ENCODE assay signal across 11 cellular contexts in the genomic region with DNA sequence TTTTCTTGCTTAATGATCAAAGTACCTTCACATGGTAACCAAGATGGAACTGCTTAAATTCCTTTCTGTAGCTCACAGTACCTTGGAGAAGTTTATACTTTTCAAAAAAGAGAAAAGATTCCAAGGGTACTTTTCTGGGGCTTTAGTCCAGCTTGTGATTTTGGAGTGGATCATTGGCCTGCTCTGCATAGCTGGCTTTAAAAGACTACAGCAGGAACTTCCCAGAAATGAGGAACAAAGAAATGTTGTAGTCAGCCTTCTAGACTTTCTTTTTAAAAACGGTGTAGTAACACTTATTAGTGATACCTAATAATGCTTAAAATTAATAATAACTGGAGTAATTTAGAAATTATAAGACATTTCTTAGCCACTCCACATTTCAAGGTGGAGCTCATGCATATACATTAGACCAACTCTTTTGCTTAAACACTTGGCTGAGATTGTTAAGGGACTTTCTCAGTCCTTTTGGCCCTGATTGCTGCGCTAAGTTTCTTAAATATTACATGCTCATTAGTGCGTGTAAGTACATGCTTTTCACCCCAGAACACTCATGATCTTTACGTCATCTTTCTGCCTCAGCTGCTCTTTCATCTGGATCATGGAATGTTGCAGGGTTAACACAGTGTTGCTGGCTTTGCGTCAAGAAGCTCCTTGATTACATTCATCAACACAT. TPM values are rescaled to one million over a fixed set of nuclear protein-coding genes. Genes with fewer than 3 reads are reported as not detected.
A peak's percentile ranks its signal among the peaks of the same experiment; 100 is the strongest.
DNase-seq lines count a peak whose midpoint lies in the region; ATAC-seq and TF ChIP-seq lines count a peak whose summit lies in the region.
"Had no signal": no experiment of that assay in that cellular context is flagged by ENCODE, and none has a peak within 500 bp of the region (broad histone marks: within the 10 kb centered on the region; RNA-seq: fewer than 3 reads in every experiment).

No MANE protein-coding gene starts in this region.

- H3K4ac ChIP-seq in mesendoderm (ENCODE audit: low read depth, low read length): no peak overlapping the region

- H3K27ac Mint-ChIP-seq in activated T-cell treated with anti-CD3 and anti-CD28 coated beads, Interleukin-2, amount 50 U/mL, for 24 hours: no peak overlapping the region
- H3K27ac Mint-ChIP-seq: stimulated activated naive CD8-positive, alpha-beta T cell treated with anti-CD3 and anti-CD28 coated beads, Interleukin-15, Interleukin-2, amounts not matched to agents 100 ng/mL and 50 ng/mL, for 24 hours had no signal

- H3K27me3 ChIP-seq in OCI-LY3 (ENCODE audit: low read depth, low read length) (no peaks in the 10 kb centered on the region), mesendoderm (ENCODE audit: insufficient read depth, low read length, poor library complexity) (no peaks in the 10 kb centered on the region)

- no peak overlapping the region for H3K18ac ChIP-seq in mesendoderm (ENCODE audit: low read length)

- TF ChIP-seq CTCF in OCI-LY3 (IDR thresholded peaks at IDR 0.05; ENCODE audit: low read depth, low read length) (no peak), retinal pigment epithelial cell (conservative IDR thresholded peaks at IDR 0.05; ENCODE audit: low read depth, low read length) (no peak)

- H4K5ac ChIP-seq in mesendoderm (ENCODE audit: low read length): no peak overlapping the region

- peaks cover 5% of the 10 kb centered on the region for H3K4me1 Mint-ChIP-seq in activated T-cell treated with anti-CD3 and anti-CD28 coated beads, Interleukin-2, amount 50 U/mL, for 24 hours (ENCODE audit: low read depth)

- H3K79me2 ChIP-seq in OCI-LY3 (ENCODE audit: low read length) (no peaks in the 10 kb centered on the region), mesendoderm (ENCODE audit: control insufficient read depth, insufficient read depth, low read length) (no peaks in the 10 kb centered on the region)

- peaks cover 14% of the 10 kb centered on the region for H3K36me3 ChIP-seq in OCI-LY3 (replicated peaks; ENCODE audit: low read depth, low read length)
- no peaks in the 10 kb centered on the region for H3K36me3 ChIP-seq in mesendoderm (ENCODE audit: control insufficient read depth, insufficient read depth, low read length)

- no peaks in the 10 kb centered on the region for H3K9me3 Mint-ChIP-seq in activated T-cell treated with anti-CD3 and anti-CD28 coated beads, Interleukin-2, amount 50 U/mL, for 24 hours
- H3K9me3 Mint-ChIP-seq: neural crest cell; stimulated activated naive CD8-positive, alpha-beta T cell treated with anti-CD3 and anti-CD28 coated beads, Interleukin-15, Interleukin-2, amounts not matched to agents 100 ng/mL and 50 ng/mL, for 24 hours had no signal

- H3K4me3 Mint-ChIP-seq in activated T-cell treated with anti-CD3 and anti-CD28 coated beads, Interleukin-2, amount 50 U/mL, for 24 hours: no peak overlapping the region
- H3K4me3 Mint-ChIP-seq: neural crest cell; stimulated activated naive CD8-positive, alpha-beta T cell treated with anti-CD3 and anti-CD28 coated beads, Interleukin-15, Interleukin-2, amounts not matched to agents 100 ng/mL and 50 ng/mL, for 24 hours had no signal

- peak overlapping the region; percentile 62 for H3K9ac ChIP-seq in OCI-LY3 (ENCODE audit: low read length)
- no peak overlapping the region for H3K9ac ChIP-seq in mesendoderm (ENCODE audit: low read length)

- intact Hi-C loops in left colon (cut with DNase I, micrococcal nuclease): no loop called here

- ATAC-seq in GM18873 (IDR thresholded peaks at IDR 0.05; ENCODE audit: low FRiP score, unreplicated experiment) (peak; percentile 27), HG02763 (IDR thresholded peaks at IDR 0.05; ENCODE audit: unreplicated experiment) (peak; percentile 27), left colon (no peak)

- no peak overlapping the region for H2AFZ ChIP-seq in OCI-LY3 (ENCODE audit: low read depth, low read length)

- no CpG with 5 or more reads among the region's 5 CpGs for WGBS in mesendoderm (ENCODE audit: extremely low coverage, insufficient coverage, low lambda C conversion rate)

- H3K9me3 ChIP-seq in OCI-LY3 (ENCODE audit: insufficient read depth, low read length): no peaks in the 10 kb centered on the region

- DNase-seq in retinal pigment epithelial cell (ENCODE audit: low read depth) (peak; percentile 99), left colon (no peak), HUDEP-2 (lab: John Stamatoyannopoulos, UW; ENCODE audit: unreplicated experiment in 76 of 76) (no peak), mesendoderm (no peak)
- no peak for DNase-seq in activated T-cell treated with anti-CD3 and anti-CD28 coated beads, Interleukin-2, amount 50 U/mL, for 24 hours
- DNase-seq: NCI-H1105 treated with DMSO at 0.1 percent for 48 hours had no signal

- H3K4me3 ChIP-seq in OCI-LY3 (ENCODE audit: low read length) (peak overlapping the region; percentile 69), retinal pigment epithelial cell (ENCODE audit: low read length) (no peak overlapping the region), mesendoderm (ENCODE audit: low read length) (no peak overlapping the region)

- peak overlapping the region; percentile 95 for H3K4me2 ChIP-seq in OCI-LY3 (ENCODE audit: low read length)
- no peak overlapping the region for H3K4me2 ChIP-seq in mesendoderm (ENCODE audit: low read length)

- H3K27ac ChIP-seq in OCI-LY3 (ENCODE audit: low read length) (peak overlapping the region; percentile 90), mesendoderm (ENCODE audit: low read depth, low read length) (no peak overlapping the region)

- no peak overlapping the region for H2BK5ac ChIP-seq in mesendoderm (ENCODE audit: low read length)

- H3K23ac ChIP-seq in mesendoderm (ENCODE audit: low read length): no peak overlapping the region

- H3K27me3 Mint-ChIP-seq in activated T-cell treated with anti-CD3 and anti-CD28 coated beads, Interleukin-2, amount 50 U/mL, for 24 hours: no peaks in the 10 kb centered on the region
- H3K27me3 Mint-ChIP-seq: stimulated activated naive CD8-positive, alpha-beta T cell treated with anti-CD3 and anti-CD28 coated beads, Interleukin-15, Interleukin-2, amounts not matched to agents 100 ng/mL and 50 ng/mL, for 24 hours had no signal

- H2AK5ac ChIP-seq in mesendoderm (ENCODE audit: low read length): no peak overlapping the region

- H3K4me1 ChIP-seq in OCI-LY3 (ENCODE audit: low read length) (peaks cover 48% of the 10 kb centered on the region), mesendoderm (ENCODE audit: control insufficient read depth, low read depth, low read length) (peaks cover 2% of the 10 kb centered on the region)

- H2BK120ac ChIP-seq in mesendoderm (ENCODE audit: low read depth, low read length): no peak overlapping the region

- H2BK15ac ChIP-seq in mesendoderm (replicated peaks; ENCODE audit: low read depth): no peak overlapping the region

- H3K56ac ChIP-seq in mesendoderm (ENCODE audit: low read length): no peak overlapping the region

- H3K79me1 ChIP-seq in mesendoderm (ENCODE audit: low read length): no peaks in the 10 kb centered on the region

- H3K36me3 Mint-ChIP-seq in activated T-cell treated with anti-CD3 and anti-CD28 coated beads, Interleukin-2, amount 50 U/mL, for 24 hours (ENCODE audit: low read depth): peaks cover 48% of the 10 kb centered on the region

- no peak overlapping the region for H4K8ac ChIP-seq in mesendoderm (ENCODE audit: low read depth, low read length)

- H4K20me1 ChIP-seq in OCI-LY3 (ENCODE audit: insufficient read depth, low read length): no peaks in the 10 kb centered on the region

RNA-seq across cellular contexts. Expression of gene SDCCAG8, which starts 57.3 kb away (rescaled TPM):
- total RNA-seq in left colon: 10 to 100 TPM; 21.9 to 28.7 TPM
- polyA plus RNA-seq in mesendoderm (2013, experiment 1 of 2): 9.5 TPM
- 8.9 TPM for polyA plus RNA-seq in mesendoderm (2013, experiment 2 of 2)

RNA-seq across cellular contexts. Expression of gene CEP170, which starts 58.0 kb away (rescaled TPM):
- 10 to 100 TPM in 1 of 2 donors, 1 to 10 TPM in 1; 9.2 to 19.9 TPM for total RNA-seq in left colon
- 57.2 TPM for polyA plus RNA-seq in mesendoderm (2013, experiment 1 of 2)
- 58.5 TPM for polyA plus RNA-seq in mesendoderm (2013, experiment 2 of 2)
